8 cellular contexts compared by ENCODE assay signal in genomic region chr7:1087952-1088920, GRCh38. TPM values are rescaled to one million over a fixed set of nuclear protein-coding genes. Genes with fewer than 3 reads are reported as not detected.
DNase-seq lines count a peak whose midpoint lies in the region; ATAC-seq and TF ChIP-seq lines count a peak whose summit lies in the region.

Gene GPER1, plus strand, starts transcription at chr7:1088113. Its CDS starts 3,616 bp downstream, at chr7:1091729.

- H3K4me2 ChIP-seq in HCT116 (ENCODE audit: low read length), result peak within 1 kb of the TSS; percentile 82

- no peaks in the 10 kb centered on the region; the same call in 1 of the 2 replicates for H3K9me3 ChIP-seq in AG04450 (ENCODE audit: control insufficient read depth, insufficient read depth, low read length)
- no peaks in the 10 kb centered on the region for H3K9me3 ChIP-seq in HCT116 (ENCODE audit: control insufficient read depth in 1 of 2, insufficient read depth in 1 of 2, low read depth in 1 of 2, low read length in 2 of 2)

- peaks cover 16% of the 10 kb centered on the region for H3K79me2 ChIP-seq in HCT116 (ENCODE audit: insufficient read depth, low read length)

- CTCF ChIA-PET in AG04450 (lab: Charles Lee), result interaction anchor here (0.8 to 2.5 kb wide), 7 partner anchors 11 to 96 kb away, joined by 3 to 15 read pairs (median 4); no protein-coding TSS in a partner anchor
- CTCF ChIA-PET in HCT116 (lab: Charles Lee), result interaction anchor here (0.7 to 1.5 kb wide), 2 partner anchors 9 to 95 kb away, joined by 3 to 5 read pairs; no protein-coding TSS in a partner anchor

- intact Hi-C loops in HCT116 (cut with micrococcal nuclease) (loop anchor here (2.0 to 5.0 kb wide), 2 partner anchors 49 to 89 kb away; a partner anchor contains a TSS), Right ventricle myocardium superior (cut with DNase I) (loop anchor here (5.0 kb wide), 1 partner anchor 34 kb away; no protein-coding TSS in a partner anchor)
- intact Hi-C loops in activated T-helper 2 cell treated with anti-CD3 and anti-CD28 coated beads, Interferon-gamma antibody, Interleukin-2, Interleukin-4, amounts not matched to agents 10 μg/mL and 5 μg/mL and 100 μg/mL, durations not matched to agents 14 hours and 24 hours and 36 hours (cut with micrococcal nuclease), result loop anchor here (1.0 to 5.0 kb wide), 2 partner anchors 49 to 88 kb away; a partner anchor contains a TSS

- ATAC-seq in HCT116, result peak; percentile 61
- ATAC-seq in Right ventricle myocardium superior (ENCODE audit: poor library complexity), result peak; percentile 80
- ATAC-seq in HG02970 (IDR thresholded peaks at IDR 0.05; ENCODE audit: low FRiP score, unreplicated experiment), result no peak

- RAD21 ChIA-PET in HCT116 (lab: Charles Lee; ENCODE audit: low non-redundant PET in 1 of 2, low total read pairs in 2 of 2, uncharacterized antibody in 2 of 2, unreplicated experiment in 2 of 2), result no interaction called here

- H3K9ac ChIP-seq in HCT116 (ENCODE audit: low read length) (peak within 1 kb of the TSS; percentile 62), rectal smooth muscle tissue (ENCODE audit: low read length) (peak within 1 kb of the TSS; percentile 45)

- H3K9me3 Mint-ChIP-seq in activated T-helper 2 cell treated with anti-CD3 and anti-CD28 coated beads, Interferon-gamma antibody, Interleukin-2, Interleukin-4, amounts not matched to agents 10 μg/mL and 5 μg/mL and 100 μg/mL, durations not matched to agents 14 hours and 24 hours and 36 hours, result no peaks in the 10 kb centered on the region

- peaks cover 3% of the 10 kb centered on the region for H3K4me1 Mint-ChIP-seq in activated T-helper 2 cell treated with anti-CD3 and anti-CD28 coated beads, Interferon-gamma antibody, Interleukin-2, Interleukin-4, amounts not matched to agents 10 μg/mL and 5 μg/mL and 100 μg/mL, durations not matched to agents 14 hours and 24 hours and 36 hours (ENCODE audit: low read depth)

- H3K36me3 Mint-ChIP-seq in activated T-helper 2 cell treated with anti-CD3 and anti-CD28 coated beads, Interferon-gamma antibody, Interleukin-2, Interleukin-4, amounts not matched to agents 10 μg/mL and 5 μg/mL and 100 μg/mL, durations not matched to agents 14 hours and 24 hours and 36 hours (ENCODE audit: low read depth), result no peaks in the 10 kb centered on the region

- H2AFZ ChIP-seq in HCT116 (ENCODE audit: low read depth, low read length, poor library complexity, severe bottlenecking), result no peak within 1 kb of the TSS

- no peak for TF ChIP-seq POLR2A in HCT116 (IDR thresholded peaks at IDR 0.05; ENCODE audit: borderline replicate concordance, extremely low read depth, insufficient read depth, insufficient read length)

- POLR2A ChIA-PET in AG04450 (lab: Yijun Ruan, JAX), result no interaction called here
- POLR2A ChIA-PET in HCT116 (lab: Charles Lee), result no interaction called here

- H3K4me1 ChIP-seq in HCT116 (ENCODE audit: control insufficient read depth in 1 of 2, insufficient read depth in 2 of 2, low read length in 2 of 2), result peaks cover 26 to 33% of the 10 kb centered on the region in 2 experiments
- peaks cover 18% of the 10 kb centered on the region for H3K4me1 ChIP-seq in rectal smooth muscle tissue (ENCODE audit: control insufficient read depth, insufficient read depth, low read length)

- no peak for TF ChIP-seq RAD21 in HCT116 (IDR thresholded peaks at IDR 0.05; ENCODE audit: low read depth)

- H3K27me3 Mint-ChIP-seq in activated T-helper 2 cell treated with anti-CD3 and anti-CD28 coated beads, Interferon-gamma antibody, Interleukin-2, Interleukin-4, amounts not matched to agents 10 μg/mL and 5 μg/mL and 100 μg/mL, durations not matched to agents 14 hours and 24 hours and 36 hours (ENCODE audit: low read depth), result no peaks in the 10 kb centered on the region

- H4K20me1 ChIP-seq in HCT116 (ENCODE audit: insufficient read depth), result no peaks in the 10 kb centered on the region; the same call in 1 of the 2 replicates

- H3K4me3 ChIP-seq in AG04450 (ENCODE audit: low read depth, low read length), result peak within 1 kb of the TSS; percentile 59
- H3K4me3 ChIP-seq in HCT116 (replicated peaks in 1 of 2; ENCODE audit: low read depth in 1 of 2, low read length in 2 of 2), result peak within 1 kb of the TSS; percentile 36 to 50
- peak within 1 kb of the TSS; percentile 74 for H3K4me3 ChIP-seq in rectal smooth muscle tissue (ENCODE audit: low read length)

- H3K27me3 ChIP-seq in AG04450 (ENCODE audit: control insufficient read depth, insufficient read depth, low read length) (no peaks in the 10 kb centered on the region), HCT116 (ENCODE audit: insufficient read depth, low read length) (no peaks in the 10 kb centered on the region), rectal smooth muscle tissue (ENCODE audit: control insufficient read depth, insufficient read depth, low read length) (no peaks in the 10 kb centered on the region)

- H3K27ac ChIP-seq in AG04450 (ENCODE audit: low read depth, low read length) (peak within 1 kb of the TSS; percentile 47), HCT116 (ENCODE audit: low read depth, low read length) (peak within 1 kb of the TSS; percentile 49; the same call in 1 of the 2 replicates), rectal smooth muscle tissue (ENCODE audit: low read depth, low read length) (peak within 1 kb of the TSS; percentile 73)

- H3K4me3 Mint-ChIP-seq in activated T-helper 2 cell treated with anti-CD3 and anti-CD28 coated beads, Interferon-gamma antibody, Interleukin-2, Interleukin-4, amounts not matched to agents 10 μg/mL and 5 μg/mL and 100 μg/mL, durations not matched to agents 14 hours and 24 hours and 36 hours (ENCODE audit: low read depth), result peak within 1 kb of the TSS; percentile 62

- no TSS peak for BruUV-seq in HCT116 (replicated peaks; lab: Mats Ljungman, UMichigan)

- DNase-seq in AG04450 (ENCODE audit: low read depth, low spot score), result no peak
- DNase-seq in HCT116 (ENCODE audit: low read depth, low spot score), result peak; percentile 12
- DNase-seq in activated T-helper 2 cell treated with anti-CD3 and anti-CD28 coated beads, Interferon-gamma antibody, Interleukin-2, Interleukin-4, amounts not matched to agents 10 μg/mL and 5 μg/mL and 100 μg/mL, durations not matched to agents 14 hours and 24 hours and 36 hours (ENCODE audit: low spot score), result no peak
- peak; percentile 77 for DNase-seq in Right ventricle myocardium superior
- no peak for DNase-seq in HCEC 1CT
- no peak for DNase-seq in stimulated activated CD4-positive, alpha-beta T cell treated with anti-CD3 and anti-CD28 coated beads, Interleukin-12 subunit alpha, Interleukin-12 subunit beta, amount 100 ng/mL, for 4 hours

- no peaks in the 10 kb centered on the region for H3K9me2 ChIP-seq in HCT116 (ENCODE audit: insufficient read depth)

- no peak within 1 kb of the TSS for H3K27ac Mint-ChIP-seq in activated T-helper 2 cell treated with anti-CD3 and anti-CD28 coated beads, Interferon-gamma antibody, Interleukin-2, Interleukin-4, amounts not matched to agents 10 μg/mL and 5 μg/mL and 100 μg/mL, durations not matched to agents 14 hours and 24 hours and 36 hours

- H3K36me3 ChIP-seq in HCT116 (ENCODE audit: control insufficient read depth in 1 of 2, insufficient read depth in 2 of 2, low read length in 2 of 2) (no peaks in the 10 kb centered on the region), rectal smooth muscle tissue (ENCODE audit: control insufficient read depth, insufficient read depth, low read length) (peaks cover 15% of the 10 kb centered on the region)

- no peak for TF ChIP-seq CTCF in AG04450 (IDR thresholded peaks at IDR 0.05; ENCODE audit: low read depth, low read length)
- no peak for TF ChIP-seq CTCF in HCT116 (IDR thresholded peaks at IDR 0.05 in 2 of 3, conservative IDR thresholded peaks at IDR 0.05 in 1 of 3; ENCODE audit: borderline replicate concordance in 1 of 3, insufficient read depth in 1 of 3, low read depth in 2 of 3, low read length in 2 of 3)

TF ChIP-seq in HCT116, 20 proteins besides CTCF, POLR2A, EP300 and RAD21:
- peak; percentile 38 for TF ChIP-seq TCF7L2 (IDR thresholded peaks at IDR 0.05; ENCODE audit: borderline replicate concordance, extremely low read depth, insufficient read depth, insufficient read length)
- TF ChIP-seq SRF (IDR thresholded peaks at IDR 0.05; ENCODE audit: low read depth), result no peak

RNA-seq across cellular contexts. Expression of gene GPER1, which starts in this region (rescaled TPM):
- 1.4 and 1.8 TPM in 2 replicates for polyA plus RNA-seq in AG04450 (2011; rRNA removed)
- 2.5 and 2.9 TPM in 2 replicates for polyA minus RNA-seq in AG04450 (2011; rRNA and poly(A)+ RNA removed)
- total RNA-seq in HCT116 (2021; ENCODE audit: unreplicated experiment), result 1.2 TPM
- polyA plus RNA-seq in HCT116 (2012), result 1.0 and 1.3 TPM in 2 replicates
- 0.37 and 0.46 TPM in 2 replicates for total RNA-seq in activated T-helper 2 cell treated with anti-CD3 and anti-CD28 coated beads, Interferon-gamma antibody, Interleukin-2, Interleukin-4, amounts not matched to agents 10 μg/mL and 5 μg/mL and 100 μg/mL, durations not matched to agents 14 hours and 24 hours and 36 hours
- total RNA-seq in Right ventricle myocardium superior, result 2.5 TPM

Comparison
In these comparisons a context has a peak if more than half of its experiments do, and no peak if none do; other contexts are left out.
1. DNase-seq: peak in HCT116 (single experiment) and Right ventricle myocardium superior (single experiment); none in AG04450 (single experiment), activated T-helper 2 cell treated with anti-CD3 and anti-CD28 coated beads, Interferon-gamma antibody, Interleukin-2, Interleukin-4, amounts not matched to agents 10 μg/mL and 5 μg/mL and 100 μg/mL, durations not matched to agents 14 hours and 24 hours and 36 hours (single experiment), HCEC 1CT (single experiment) and stimulated activated CD4-positive, alpha-beta T cell treated with anti-CD3 and anti-CD28 coated beads, Interleukin-12 subunit alpha, Interleukin-12 subunit beta, amount 100 ng/mL, for 4 hours (single experiment).
2. Peak in every context shown above with its lines, with median percentiles within 50 percentile points of each other: H3K27ac ChIP-seq and H3K4me3 ChIP-seq.